Comparison of ENCODE assay signal across 9 cellular contexts in the genomic region with DNA sequence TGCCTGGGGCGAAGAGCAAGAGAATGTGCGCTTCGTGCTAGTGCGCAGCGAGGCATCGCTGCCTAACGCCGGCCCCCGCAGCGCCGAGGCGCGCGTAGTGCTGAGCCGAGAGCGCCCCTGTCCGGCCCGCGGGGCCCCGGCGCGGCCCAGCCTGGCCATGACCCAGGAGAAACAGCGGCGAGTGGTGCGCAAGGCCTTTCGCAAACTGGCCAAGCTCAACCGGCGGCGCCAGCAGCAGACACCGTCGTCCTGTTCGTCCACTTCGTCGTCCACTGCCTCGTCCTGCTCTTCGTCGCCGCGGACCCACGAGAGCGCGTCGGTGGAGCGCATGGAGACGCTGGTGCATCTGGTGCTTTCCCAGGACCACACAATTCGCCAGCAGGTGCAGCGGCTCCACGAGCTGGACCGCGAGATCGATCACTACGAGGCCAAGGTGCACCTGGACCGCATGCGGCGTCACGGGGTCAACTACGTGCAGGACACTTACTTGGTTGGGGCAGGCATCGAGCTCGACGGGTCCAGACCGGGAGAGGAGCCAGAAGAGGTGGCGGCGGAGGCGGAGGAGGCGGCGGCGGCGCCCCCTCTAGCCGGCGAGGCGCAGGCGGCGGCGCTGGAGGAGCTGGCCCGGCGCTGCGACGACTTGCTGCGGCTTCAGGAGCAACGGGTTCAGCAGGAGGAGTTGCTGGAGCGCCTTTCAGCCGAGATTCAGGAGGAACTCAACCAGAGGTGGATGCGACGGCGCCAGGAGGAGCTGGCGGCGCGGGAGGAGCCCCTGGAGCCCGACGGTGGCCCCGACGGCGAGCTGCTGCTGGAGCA. TPM values are rescaled to one million over a fixed set of nuclear protein-coding genes. Genes with fewer than 3 reads are reported as not detected.
DNase-seq lines count a peak whose midpoint lies in the region; ATAC-seq and TF ChIP-seq lines count a peak whose summit lies in the region.
"Had no signal": no experiment of that assay in that cellular context is flagged by ENCODE, and none has a peak within 500 bp of the region (broad histone marks: within the 10 kb centered on the region; RNA-seq: fewer than 3 reads in every experiment).

No MANE protein-coding gene starts in this region.

- no peaks in the 10 kb centered on the region for H3K36me3 ChIP-seq in mucosa of descending colon (ENCODE audit: low read depth)

- H3K9me3 Mint-ChIP-seq in endothelial cell (ENCODE audit: unreplicated experiment) = no peaks in the 10 kb centered on the region

- ATAC-seq in mucosa of descending colon = peak; percentile 33

- H3K27ac Mint-ChIP-seq in endothelial cell (ENCODE audit: unreplicated experiment) = no peak overlapping the region

- H3K4me1 Mint-ChIP-seq in endothelial cell (ENCODE audit: unreplicated experiment) = peaks cover 24% of the 10 kb centered on the region

- intact Hi-C loops in mucosa of descending colon (cut with DNase I, micrococcal nuclease) = no loop called here

- in situ Hi-C loops in Caki2 (cut with HindIII; ENCODE audit: low pct_unique_long_range_greater_than_20kb, low sequenced_read_pairs) = no loop called here

- H3K9me3 ChIP-seq in mucosa of descending colon = no peaks in the 10 kb centered on the region

- no peak overlapping the region for H3K4me3 ChIP-seq in mucosa of descending colon

- DNase-seq in Caki2 (ENCODE audit: low read depth) (peak; percentile 72), NCI-H1092 (lab: John Stamatoyannopoulos, UW) (peak; percentile 30), endothelial cell (ENCODE audit: low spot score) (peak; percentile 51), mucosa of descending colon (peak; percentile 13 to 55 (median 53)), cerebellar cortex (ENCODE audit: low spot score) (no peak), germinal center (ENCODE audit: low spot score) (no peak), NCI-H510A (lab: John Stamatoyannopoulos, UW) (no peak), OCI-M2 (lab: John Stamatoyannopoulos, UW; ENCODE audit: unreplicated experiment) (no peak)
- DNase-seq: activated CD4-positive, alpha-beta T cell treated with anti-CD3 and anti-CD28 coated beads for 1 hour had no signal

- H3K4me1 ChIP-seq in mucosa of descending colon (ENCODE audit: low read depth) = peaks cover 38% of the 10 kb centered on the region

- H3K4me3 Mint-ChIP-seq in endothelial cell (ENCODE audit: unreplicated experiment) = peak overlapping the region; percentile 90

- TF ChIP-seq CTCF in endothelial cell (IDR thresholded peaks at IDR 0.05; ENCODE audit: unreplicated experiment) = no peak
- TF ChIP-seq CTCF in mucosa of descending colon (IDR thresholded peaks at IDR 0.05) = no peak

- H3K36me3 Mint-ChIP-seq in endothelial cell (ENCODE audit: low read depth, unreplicated experiment) = no peaks in the 10 kb centered on the region

- H3K27me3 Mint-ChIP-seq in endothelial cell (ENCODE audit: unreplicated experiment) = peaks cover 2% of the 10 kb centered on the region

RNA-seq across cellular contexts. Expression of a gene that starts 1.0 kb away (rescaled TPM):
- 36.0 and 37.3 TPM in 2 replicates for total RNA-seq in Caki2 (2014; rRNA removed; shearing (Covaris generic); ENCODE audit: low replicate concordance)
- total RNA-seq in endothelial cell (ENCODE audit: unreplicated experiment) = 17.5 TPM
- total RNA-seq in mucosa of descending colon = under 1 TPM; 0.57 to 0.67 (median 0.63) TPM

Comparison
In these comparisons a context has a peak if more than half of its experiments do, and no peak if none do; other contexts are left out.
1. DNase-seq: peak in Caki2 (single experiment), NCI-H1092 (single experiment), endothelial cell (single experiment) and mucosa of descending colon (3 of 3); none in cerebellar cortex (single experiment), germinal center (single experiment), NCI-H510A (single experiment) and OCI-M2 (single experiment).
2. RNA of a gene that starts 1.0 kb away (total RNA-seq): 36.0 to 37.3 TPM in Caki2 and 17.5 TPM in endothelial cell (single experiment); 0.57 to 0.67 TPM in mucosa of descending colon; every median in the first group is over 10 times any median in the second.